ENCODE assay signal across 17 cellular contexts in the genomic region with DNA sequence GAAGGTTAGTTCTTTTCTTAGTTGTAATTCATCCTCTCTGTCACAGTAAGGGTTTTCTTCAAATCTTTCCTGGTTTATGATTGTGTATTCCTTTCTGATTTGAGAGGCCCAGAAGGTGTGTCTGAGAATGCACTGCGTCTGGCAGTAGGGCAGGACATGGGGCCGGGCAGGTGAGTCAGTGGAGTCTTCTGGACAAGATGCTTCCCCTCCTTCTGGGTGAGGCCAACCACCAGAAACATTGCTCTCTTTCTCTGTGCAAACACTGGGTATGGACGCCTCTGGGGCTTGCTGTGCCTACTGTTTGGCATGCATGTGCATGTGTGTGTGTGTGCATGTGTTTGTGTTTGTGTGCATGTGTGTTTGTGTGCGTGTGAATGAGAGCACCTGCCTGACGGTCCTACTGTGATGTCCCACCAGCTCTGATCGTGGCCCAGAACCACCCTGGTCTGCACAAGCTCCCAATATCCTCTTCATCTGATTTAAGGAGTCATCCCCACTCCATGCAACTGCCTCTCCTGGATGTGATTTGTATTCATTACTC.
"Had no signal": no experiment of that assay in that cellular context is flagged by ENCODE, and none has a peak within 500 bp of the region (broad histone marks: within the 10 kb centered on the region; RNA-seq: fewer than 3 reads in every experiment).

No MANE protein-coding gene starts in this region.

- H3K36me3 ChIP-seq: brain microvascular endothelial cell, lower lobe of right lung, right atrium auricular region had no signal

- H3K27ac Mint-ChIP-seq: activated CD8-positive, alpha-beta memory T cell treated with anti-CD3 and anti-CD28 coated beads, Interleukin-2, amount 10 ng/mL, durations not matched to agents 7 days and 5 days; activated naive CD8-positive, alpha-beta T cell; activated T-cell treated with anti-CD3 and anti-CD28 coated beads, Interleukin-2, amount 50 U/mL, for 24 hours; naive thymus-derived CD4-positive, alpha-beta T cell; T-cell had no signal

- H3K27me3 ChIP-seq: brain microvascular endothelial cell, dorsolateral prefrontal cortex, right atrium auricular region had no signal

- DNase-seq: activated CD4-positive, alpha-beta T cell treated with anti-CD3 and anti-CD28 coated beads for 1 hour; activated CD4-positive, alpha-beta T cell treated with anti-CD3 and anti-CD28 coated beads, Interleukin-2, amount 50 U/mL, for 48 hours; activated CD8-positive, alpha-beta memory T cell treated with anti-CD3 and anti-CD28 coated beads, Interleukin-2, amount 10 ng/mL, durations not matched to agents 7 days and 5 days; activated gamma-delta T cell; brain microvascular endothelial cell; dorsolateral prefrontal cortex; hippocampal formation; kidney glomerular epithelial cell; lower lobe of right lung; naive thymus-derived CD4-positive, alpha-beta T cell; stimulated activated CD4-positive, alpha-beta T cell treated with anti-CD3 and anti-CD28 coated beads, Interleukin-2, amount 100 ng/mL, for 24 hours; stimulated activated naive CD4-positive, alpha-beta T cell; T1000 had no signal

- H3K4me1 ChIP-seq: right atrium auricular region had no signal

- H3K27ac ChIP-seq: brain microvascular endothelial cell, dorsolateral prefrontal cortex, lower lobe of right lung, right atrium auricular region had no signal

- ATAC-seq: activated CD8-positive, alpha-beta memory T cell treated with anti-CD3 and anti-CD28 coated beads, Interleukin-2, amount 10 ng/mL, durations not matched to agents 7 days and 5 days had no signal

- H3K4me3 ChIP-seq: dorsolateral prefrontal cortex, lower lobe of right lung, right atrium auricular region had no signal

- H3K4me3 Mint-ChIP-seq: activated CD8-positive, alpha-beta memory T cell treated with anti-CD3 and anti-CD28 coated beads, Interleukin-2, amount 10 ng/mL, durations not matched to agents 7 days and 5 days; activated naive CD8-positive, alpha-beta T cell had no signal
